In the genomic region with DNA sequence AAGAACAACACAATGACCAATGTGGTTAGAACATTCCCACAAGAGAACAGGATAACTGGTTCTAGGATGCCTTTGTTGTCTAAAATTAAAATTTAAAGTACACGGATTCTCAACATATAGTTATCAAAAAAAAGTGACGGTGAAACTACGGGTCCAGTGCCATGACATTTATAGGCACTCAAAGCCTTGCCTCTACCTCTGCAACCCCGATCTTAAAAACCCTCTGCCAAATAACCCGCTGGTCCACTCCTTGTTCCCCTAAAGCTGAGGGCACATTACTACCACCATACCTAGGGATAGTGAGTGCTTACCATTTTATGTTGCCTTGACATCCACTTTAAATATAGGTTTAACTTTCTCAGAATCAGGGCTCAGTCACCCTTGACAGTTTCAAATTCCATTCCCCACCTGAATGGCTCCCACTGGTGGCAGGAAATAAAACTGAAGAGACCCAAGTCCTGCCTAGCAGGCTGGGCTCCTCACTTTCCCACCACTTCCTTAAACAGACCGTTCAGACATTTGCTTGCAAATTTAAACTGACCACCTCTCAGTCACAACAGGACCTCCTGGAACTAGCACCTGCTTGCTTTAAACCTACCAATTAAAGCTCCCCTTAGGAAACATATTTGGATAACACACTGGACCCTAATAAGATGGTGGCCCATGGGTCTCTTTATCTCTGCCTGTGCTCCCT, we compare ENCODE assay signal across 9 cellular contexts.
DNase-seq lines count a peak whose midpoint lies in the region; ATAC-seq and TF ChIP-seq lines count a peak whose summit lies in the region.
"Had no signal": no experiment of that assay in that cellular context is flagged by ENCODE, and none has a peak within 500 bp of the region (broad histone marks: within the 10 kb centered on the region; RNA-seq: fewer than 3 reads in every experiment).

No MANE protein-coding gene starts in this region.

- no peak overlapping the region for H3K27ac ChIP-seq in BLaER1
- peak overlapping the region in 58 of 59 donors; percentile 31 to 94 (median 84) for H3K27ac ChIP-seq in dorsolateral prefrontal cortex

- TF ChIP-seq CTCF in dorsolateral prefrontal cortex (IDR thresholded peaks at IDR 0.05 in 54 of 56, conservative IDR thresholded peaks at IDR 0.05 in 2 of 56; ENCODE audit: low read depth in 1 of 56, partially characterized antibody in 56 of 56) (peak; percentile 33 to 74 (median 62)), mucosa of descending colon (IDR thresholded peaks at IDR 0.05) (no peak)

- H3K27me3 ChIP-seq in BLaER1 (peaks cover 25% of the 10 kb centered on the region), dorsolateral prefrontal cortex (no peaks in the 10 kb centered on the region)

- H3K36me3 ChIP-seq in BLaER1 (peaks cover 10% of the 10 kb centered on the region; the same call in 1 of the 2 replicates), mucosa of descending colon (ENCODE audit: low read depth) (no peaks in the 10 kb centered on the region)

- H3K4me1 ChIP-seq in BLaER1 (peaks cover 7% of the 10 kb centered on the region; the same call in 1 of the 2 replicates), mucosa of descending colon (ENCODE audit: low read depth) (no peaks in the 10 kb centered on the region)

- DNase-seq in SK-N-DZ (ENCODE audit: low spot score) (peak; percentile 11), dorsolateral prefrontal cortex (no peak), mucosa of descending colon (peak in 1 of 3 donors; percentile 56), NCI-H2107 (lab: John Stamatoyannopoulos, UW) (no peak), hepatic stellate cell (ENCODE audit: low spot score) (no peak)
- DNase-seq: left cardiac atrium had no signal

- H3K4me3 ChIP-seq in BLaER1 (no peak overlapping the region), dorsolateral prefrontal cortex (no peak overlapping the region), mucosa of descending colon (no peak overlapping the region)

- peaks cover 46% of the 10 kb centered on the region for H4K20me1 ChIP-seq in BLaER1

- no peak overlapping the region for H3K9ac ChIP-seq in BLaER1

- peak; percentile 32 for ATAC-seq in GM18517 (IDR thresholded peaks at IDR 0.05; ENCODE audit: unreplicated experiment)
- ATAC-seq in HG03139 (IDR thresholded peaks at IDR 0.05; ENCODE audit: unreplicated experiment): peak; percentile 41
- ATAC-seq in mucosa of descending colon: peak; percentile 38

- H3K9me3 ChIP-seq in BLaER1 (peaks cover 19% of the 10 kb centered on the region; the same call in 1 of the 2 replicates), mucosa of descending colon (no peaks in the 10 kb centered on the region)

- H3K4me2 ChIP-seq in BLaER1: peak overlapping the region; percentile 6; the same call in 1 of the 2 replicates

- intact Hi-C loops in dorsolateral prefrontal cortex (cut with DNase I) (loop anchor here in 1 of 2 donors (2.0 to 5.0 kb wide), 2 partner anchors 81 to 204 kb away; no protein-coding TSS in a partner anchor), mucosa of descending colon (cut with DNase I, micrococcal nuclease) (no loop called here)
